In genomic region chr1:5747428-5748285, GRCh38 we compare ENCODE assay signal across 27 cellular contexts.
DNase-seq lines count a peak whose midpoint lies in the region; ATAC-seq, FAIRE-seq and TF ChIP-seq lines count a peak whose summit lies in the region.
"Had no signal": no experiment of that assay in that cellular context is flagged by ENCODE, and none has a peak within 500 bp of the region (broad histone marks: within the 10 kb centered on the region; RNA-seq: fewer than 3 reads in every experiment).

No MANE protein-coding gene starts in this region.

- no peaks in the 10 kb centered on the region for H3K9me3 ChIP-seq in endodermal cell (ENCODE audit: control insufficient read depth, low read length)
- no peaks in the 10 kb centered on the region for H3K9me3 ChIP-seq in kidney (ENCODE audit: control insufficient read depth in 1 of 2, low read length in 2 of 2)
- H3K9me3 ChIP-seq in mucosa of descending colon, result no peaks in the 10 kb centered on the region
- H3K9me3 ChIP-seq: HAP-1, thoracic aorta had no signal

- H3K27ac ChIP-seq in endodermal cell (ENCODE audit: low read depth, low read length), result no peak overlapping the region
- no peak overlapping the region for H3K27ac ChIP-seq in kidney (ENCODE audit: low read depth in 2 of 2, low read length in 2 of 2)
- H3K27ac ChIP-seq: brain microvascular endothelial cell, thoracic aorta had no signal

- TF ChIP-seq POLR2A in GM18505 (IDR thresholded peaks at IDR 0.05; ENCODE audit: borderline replicate concordance, extremely low read depth, insufficient read depth, insufficient read length), result no peak

- H3K27ac Mint-ChIP-seq in activated T-cell treated with anti-CD3 and anti-CD28 coated beads, Interleukin-2, amount 50 U/mL, for 24 hours, result no peak overlapping the region
- no peak overlapping the region for H3K27ac Mint-ChIP-seq in endodermal cell
- H3K27ac Mint-ChIP-seq: activated B cell treated with CpG ODN at 0.5 μM for 24 hours; activated naive CD4-positive, alpha-beta T cell treated with anti-CD3 and anti-CD28 coated beads, Interleukin-2, amount 10 ng/mL, durations not matched to agents 7 days and 5 days; activated T-helper 1 cell treated with anti-CD3 and anti-CD28 coated beads, Interleukin-12 subunit alpha, Interleukin-12 subunit beta, Interleukin-2, Interleukin-4 antibody, amounts not matched to agents 30 ng/mL and 10 ng/mL and 1 ng/mL, durations not matched to agents 14 hours and 24 hours and 36 hours; CD4-positive, CD25-positive, alpha-beta regulatory T cell had no signal

- TF ChIP-seq CTCF in endodermal cell (conservative IDR thresholded peaks at IDR 0.05) (no peak), kidney (IDR thresholded peaks at IDR 0.05; ENCODE audit: borderline replicate concordance, extremely low read depth, insufficient read depth) (no peak), mucosa of descending colon (IDR thresholded peaks at IDR 0.05) (no peak)

- H3K4me3 Mint-ChIP-seq in activated T-cell treated with anti-CD3 and anti-CD28 coated beads, Interleukin-2, amount 50 U/mL, for 24 hours, result no peak overlapping the region
- no peak overlapping the region for H3K4me3 Mint-ChIP-seq in endodermal cell
- H3K4me3 Mint-ChIP-seq: activated B cell treated with CpG ODN at 0.5 μM for 24 hours; activated naive CD4-positive, alpha-beta T cell treated with anti-CD3 and anti-CD28 coated beads, Interleukin-2, amount 10 ng/mL, durations not matched to agents 7 days and 5 days; activated T-helper 1 cell treated with anti-CD3 and anti-CD28 coated beads, Interleukin-12 subunit alpha, Interleukin-12 subunit beta, Interleukin-2, Interleukin-4 antibody, amounts not matched to agents 30 ng/mL and 10 ng/mL and 1 ng/mL, durations not matched to agents 14 hours and 24 hours and 36 hours; CD4-positive, CD25-positive, alpha-beta regulatory T cell had no signal

- H3K36me3 ChIP-seq in endodermal cell (ENCODE audit: control insufficient read depth, insufficient read depth, low read length) (no peaks in the 10 kb centered on the region), kidney (ENCODE audit: control insufficient read depth in 1 of 2, insufficient read depth in 2 of 2, low read length in 2 of 2) (no peaks in the 10 kb centered on the region), mucosa of descending colon (ENCODE audit: low read depth) (no peaks in the 10 kb centered on the region)
- H3K36me3 ChIP-seq: brain microvascular endothelial cell, HAP-1, thoracic aorta had no signal

- H3K4me3 ChIP-seq in endodermal cell (ENCODE audit: low read length), result no peak overlapping the region
- no peak overlapping the region for H3K4me3 ChIP-seq in kidney (ENCODE audit: low read length in 2 of 2)
- no peak overlapping the region for H3K4me3 ChIP-seq in mucosa of descending colon
- H3K4me3 ChIP-seq: HAP-1, lung, thoracic aorta had no signal

- 80 to 84% methylated on average over 5 to 13 of the region's 13 CpGs for WGBS in endodermal cell (ENCODE audit: insufficient coverage in 1 of 2, insufficient read length in 1 of 2), 2 experiments

- no peaks in the 10 kb centered on the region for H3K4me1 Mint-ChIP-seq in activated T-cell treated with anti-CD3 and anti-CD28 coated beads, Interleukin-2, amount 50 U/mL, for 24 hours (ENCODE audit: low read depth)
- H3K4me1 Mint-ChIP-seq in endodermal cell, result no peaks in the 10 kb centered on the region
- H3K4me1 Mint-ChIP-seq: activated B cell treated with CpG ODN at 0.5 μM for 24 hours; activated naive CD4-positive, alpha-beta T cell treated with anti-CD3 and anti-CD28 coated beads, Interleukin-2, amount 10 ng/mL, durations not matched to agents 7 days and 5 days had no signal

- H3K36me3 Mint-ChIP-seq in activated T-cell treated with anti-CD3 and anti-CD28 coated beads, Interleukin-2, amount 50 U/mL, for 24 hours (ENCODE audit: low read depth), result no peaks in the 10 kb centered on the region
- H3K36me3 Mint-ChIP-seq in endodermal cell (ENCODE audit: low read depth), result no peaks in the 10 kb centered on the region
- H3K36me3 Mint-ChIP-seq: activated naive CD4-positive, alpha-beta T cell treated with anti-CD3 and anti-CD28 coated beads, Interleukin-2, amount 10 ng/mL, durations not matched to agents 7 days and 5 days; CD4-positive, CD25-positive, alpha-beta regulatory T cell had no signal

- H3K9ac ChIP-seq in endodermal cell (ENCODE audit: extremely low read depth, low read length, poor library complexity, severe bottlenecking) (no peak overlapping the region), kidney (ENCODE audit: low read length in 2 of 2) (no peak overlapping the region)

- intact Hi-C loops in sciatic nerve (cut with DNase I) (loop anchor here (5.0 to 10.0 kb wide), 2 partner anchors 120 to 243 kb away; no protein-coding TSS in a partner anchor), kidney (cut with DNase I) (loop anchor here (10.0 kb wide), 1 partner anchor 1093 kb away; the partner anchor contains the start of gene AJAP1), mucosa of descending colon (cut with DNase I, micrococcal nuclease) (loop anchor here in 1 of 2 donors (10.0 kb wide), 2 partner anchors 233 to 1833 kb away; no protein-coding TSS in a partner anchor)

- H3K27me3 Mint-ChIP-seq in activated T-cell treated with anti-CD3 and anti-CD28 coated beads, Interleukin-2, amount 50 U/mL, for 24 hours, result peaks cover 23% of the 10 kb centered on the region
- peaks cover 6% of the 10 kb centered on the region for H3K27me3 Mint-ChIP-seq in endodermal cell (ENCODE audit: insufficient read depth)

- no peaks in the 10 kb centered on the region for H3K27me3 ChIP-seq in endodermal cell (ENCODE audit: control insufficient read depth, insufficient read depth, low read length, poor library complexity, severe bottlenecking)
- H3K27me3 ChIP-seq: brain microvascular endothelial cell had no signal

- DNase-seq in activated T-cell treated with anti-CD3 and anti-CD28 coated beads, Interleukin-2, amount 50 U/mL, for 24 hours, result peak; percentile 16
- DNase-seq in activated T-cell treated with anti-CD3 and anti-CD28 coated beads for 4 hours, result no peak
- peak; percentile 48 for DNase-seq in NCI-H1105 (lab: John Stamatoyannopoulos, UW)
- DNase-seq in endodermal cell, result peak; percentile 44
- DNase-seq in sciatic nerve (ENCODE audit: low spot score), result peak; percentile 41
- no peak for DNase-seq in kidney
- no peak for DNase-seq in mucosa of descending colon
- DNase-seq: activated B cell treated with CpG ODN at 0.5 μM for 24 hours; activated CD4-positive, alpha-beta T cell treated with anti-CD3 and anti-CD28 coated beads, Interleukin-2, amount 50 U/mL, for 1 hour; activated naive CD4-positive, alpha-beta T cell treated with anti-CD3 and anti-CD28 coated beads, Interleukin-2, amount 10 ng/mL, durations not matched to agents 7 days and 5 days; amniotic stem cell; brain microvascular endothelial cell; CD4-positive, CD25-positive, alpha-beta regulatory T cell; DND-41; effector CD8-positive, alpha-beta T cell; erythroblast; Kasumi-1; NCI-H187; NCI-H524 treated with DMSO at 0.1 percent for 48 hours; stimulated activated naive CD4-positive, alpha-beta T cell treated with Interleukin-2 at 50 U/mL for 16 hours; T1000 had no signal

- H3K4me1 ChIP-seq in endodermal cell (ENCODE audit: control insufficient read depth, insufficient read depth, low read length), result peaks cover 4% of the 10 kb centered on the region
- no peaks in the 10 kb centered on the region for H3K4me1 ChIP-seq in kidney (ENCODE audit: control insufficient read depth in 1 of 2, insufficient read depth in 1 of 2, low read depth in 1 of 2, low read length in 2 of 2)
- no peaks in the 10 kb centered on the region for H3K4me1 ChIP-seq in mucosa of descending colon (ENCODE audit: low read depth)
- H3K4me1 ChIP-seq: HAP-1 had no signal

- FAIRE-seq in kidney (lab: Jason Lieb, UNC), result no peak

- no peak for ATAC-seq in sciatic nerve
- no peak for ATAC-seq in GM18505 (IDR thresholded peaks at IDR 0.05; ENCODE audit: unreplicated experiment)
- no peak for ATAC-seq in mucosa of descending colon
- ATAC-seq: Panc1 had no signal

- no peaks in the 10 kb centered on the region for H3K9me3 Mint-ChIP-seq in activated T-cell treated with anti-CD3 and anti-CD28 coated beads, Interleukin-2, amount 50 U/mL, for 24 hours
- H3K9me3 Mint-ChIP-seq in endodermal cell, result peaks cover under 1% of the 10 kb centered on the region
- H3K9me3 Mint-ChIP-seq: activated B cell treated with CpG ODN at 0.5 μM for 24 hours; activated naive CD4-positive, alpha-beta T cell treated with anti-CD3 and anti-CD28 coated beads, Interleukin-2, amount 10 ng/mL, durations not matched to agents 7 days and 5 days; activated T-helper 1 cell treated with anti-CD3 and anti-CD28 coated beads, Interleukin-12 subunit alpha, Interleukin-12 subunit beta, Interleukin-2, Interleukin-4 antibody, amounts not matched to agents 30 ng/mL and 10 ng/mL and 1 ng/mL, durations not matched to agents 14 hours and 24 hours and 36 hours; CD4-positive, CD25-positive, alpha-beta regulatory T cell had no signal

Comparison
In these comparisons a context has a peak if more than half of its experiments do, and no peak if none do; other contexts are left out.
1. DNase-seq: peak in activated T-cell treated with anti-CD3 and anti-CD28 coated beads, Interleukin-2, amount 50 U/mL, for 24 hours (single experiment), NCI-H1105 (single experiment), endodermal cell (single experiment) and sciatic nerve (single experiment); none in activated T-cell treated with anti-CD3 and anti-CD28 coated beads for 4 hours (single experiment), kidney (single experiment) and mucosa of descending colon (0 of 3).